ENCODE assay signal across 11 cellular contexts in the genomic region with DNA sequence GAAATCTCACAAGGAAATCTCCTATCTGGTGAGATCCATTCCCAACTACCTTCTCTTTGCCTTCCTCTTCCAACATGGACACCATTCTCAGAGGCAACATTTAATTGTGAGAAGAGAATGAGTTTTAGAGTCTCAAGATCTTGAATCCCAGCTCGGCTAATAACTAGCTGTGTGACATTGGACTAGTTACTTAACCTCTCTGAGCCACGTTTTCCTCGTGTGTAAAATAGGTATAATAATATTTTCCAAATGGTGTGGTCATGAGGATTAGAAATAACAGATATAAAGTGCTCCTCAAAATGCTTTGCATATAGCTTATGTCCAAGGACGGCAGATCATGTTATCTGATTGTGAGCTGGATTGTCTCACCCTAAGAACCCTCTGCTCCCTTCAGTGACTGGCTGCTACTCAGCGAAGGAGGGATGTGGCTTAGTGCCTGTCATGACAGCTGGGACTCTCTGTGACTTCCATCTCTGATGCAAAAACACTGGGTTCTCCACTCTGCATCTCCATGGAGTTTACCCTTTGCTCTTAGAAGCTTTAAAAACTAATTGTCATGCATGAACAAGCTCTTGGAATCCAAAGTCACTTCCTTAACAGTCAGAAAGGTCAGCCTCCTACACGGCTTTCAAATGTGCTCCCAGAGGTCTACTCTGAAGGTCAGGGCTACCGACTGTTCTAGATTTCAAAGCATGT. TPM values are rescaled to one million over a fixed set of nuclear protein-coding genes. Genes with fewer than 3 reads are reported as not detected.
A peak's percentile ranks its signal among the peaks of the same experiment; 100 is the strongest.
DNase-seq lines count a peak whose midpoint lies in the region; ATAC-seq and TF ChIP-seq lines count a peak whose summit lies in the region.
"Had no signal": no experiment of that assay in that cellular context is flagged by ENCODE, and none has a peak within 500 bp of the region (broad histone marks: within the 10 kb centered on the region; RNA-seq: fewer than 3 reads in every experiment).

No MANE protein-coding gene starts in this region.

- H3K4me1 ChIP-seq in neural progenitor cell, result peaks cover 18% of the 10 kb centered on the region

- peaks cover 5% of the 10 kb centered on the region for H3K27me3 ChIP-seq in neural progenitor cell

- H3K4me1 Mint-ChIP-seq in neural progenitor cell, result peaks cover 57% of the 10 kb centered on the region
- H3K4me1 Mint-ChIP-seq in naive thymus-derived CD8-positive, alpha-beta T cell, result peaks cover 0 to 2% (median 0%) of the 10 kb centered on the region in 4 donors
- H3K4me1 Mint-ChIP-seq: stimulated activated effector memory CD8-positive, alpha-beta T cell treated with anti-CD3 and anti-CD28 coated beads, Interleukin-12 subunit alpha, Interleukin-12 subunit beta, amount 100 ng/mL, for 72 hours had no signal

- H3K4me2 ChIP-seq in neural progenitor cell, result peak overlapping the region; percentile 81

- H3K79me2 ChIP-seq in neural progenitor cell (ENCODE audit: low read depth), result no peaks in the 10 kb centered on the region

- H3K27ac ChIP-seq in neural progenitor cell, result no peak overlapping the region

- peaks cover 3% of the 10 kb centered on the region for H3K36me3 Mint-ChIP-seq in neural progenitor cell
- no peaks in the 10 kb centered on the region for H3K36me3 Mint-ChIP-seq in naive thymus-derived CD8-positive, alpha-beta T cell
- H3K36me3 Mint-ChIP-seq: stimulated activated effector memory CD8-positive, alpha-beta T cell treated with anti-CD3 and anti-CD28 coated beads, Interleukin-12 subunit alpha, Interleukin-12 subunit beta, amount 100 ng/mL, for 72 hours had no signal

- peak overlapping the region; percentile 73 for H3K4me3 Mint-ChIP-seq in neural progenitor cell
- H3K4me3 Mint-ChIP-seq in naive thymus-derived CD8-positive, alpha-beta T cell, result no peak overlapping the region
- H3K4me3 Mint-ChIP-seq: activated T-cell treated with anti-CD3 and anti-CD28 coated beads, Interleukin-2, amount 50 U/mL, for 4 hours; dendritic cell treated with granulocyte-macrophage colony-stimulating factor and Interleukin-4, amounts not matched to agents 40 ng/mL and 50 ng/mL, for 4 days; stimulated activated effector memory CD8-positive, alpha-beta T cell treated with anti-CD3 and anti-CD28 coated beads, Interleukin-12 subunit alpha, Interleukin-12 subunit beta, amount 100 ng/mL, for 72 hours had no signal

- no peaks in the 10 kb centered on the region for H3K36me3 ChIP-seq in neural progenitor cell

- H3K9me3 Mint-ChIP-seq in neural progenitor cell, result peaks cover 15% of the 10 kb centered on the region
- H3K9me3 Mint-ChIP-seq in naive thymus-derived CD8-positive, alpha-beta T cell, result no peaks in the 10 kb centered on the region
- H3K9me3 Mint-ChIP-seq: activated T-cell treated with anti-CD3 and anti-CD28 coated beads, Interleukin-2, amount 50 U/mL, for 4 hours; dendritic cell treated with granulocyte-macrophage colony-stimulating factor and Interleukin-4, amounts not matched to agents 40 ng/mL and 50 ng/mL, for 4 days; stimulated activated effector memory CD8-positive, alpha-beta T cell treated with anti-CD3 and anti-CD28 coated beads, Interleukin-12 subunit alpha, Interleukin-12 subunit beta, amount 100 ng/mL, for 72 hours had no signal

- H3K27ac Mint-ChIP-seq in neural progenitor cell, result peak overlapping the region; percentile 98
- H3K27ac Mint-ChIP-seq in naive thymus-derived CD8-positive, alpha-beta T cell, result no peak overlapping the region
- H3K27ac Mint-ChIP-seq: dendritic cell treated with granulocyte-macrophage colony-stimulating factor and Interleukin-4, amounts not matched to agents 40 ng/mL and 50 ng/mL, for 4 days; stimulated activated effector memory CD8-positive, alpha-beta T cell treated with anti-CD3 and anti-CD28 coated beads, Interleukin-12 subunit alpha, Interleukin-12 subunit beta, amount 100 ng/mL, for 72 hours had no signal

- H3K9me3 ChIP-seq in neural progenitor cell (ENCODE audit: low read depth), result no peaks in the 10 kb centered on the region

- H2AFZ ChIP-seq in neural progenitor cell (replicated peaks), result peak overlapping the region; percentile 90

- DNase-seq in ELF-1 (ENCODE audit: low read depth, low spot score) (peak; percentile 47), M059J (ENCODE audit: low read depth) (peak; percentile 94), epithelial cell of proximal tubule (ENCODE audit: low read depth) (peak; percentile 85), neural progenitor cell (ENCODE audit: low spot score) (peak; percentile 44), NCI-H1436 treated with DMSO at 0.1 percent for 48 hours (lab: John Stamatoyannopoulos, UW) (no peak), GM19238 (ENCODE audit: insufficient read length, low spot score) (no peak)
- no peak for DNase-seq in naive thymus-derived CD8-positive, alpha-beta T cell

- H4K20me1 ChIP-seq in neural progenitor cell (ENCODE audit: low read depth), result no peaks in the 10 kb centered on the region

- TF ChIP-seq CTCF in epithelial cell of proximal tubule (conservative IDR thresholded peaks at IDR 0.05; ENCODE audit: low read depth, low read length) (no peak), neural progenitor cell (IDR thresholded peaks at IDR 0.05) (no peak)

- H3K4me3 ChIP-seq in epithelial cell of proximal tubule (ENCODE audit: low read depth, low read length), result no peak overlapping the region
- no peak overlapping the region for H3K4me3 ChIP-seq in neural progenitor cell

- H3K27me3 Mint-ChIP-seq in neural progenitor cell (ENCODE audit: insufficient read depth, low read depth), result peaks cover 19% of the 10 kb centered on the region
- peaks cover 44 to 91% (median 71%) of the 10 kb centered on the region in 5 donors for H3K27me3 Mint-ChIP-seq in naive thymus-derived CD8-positive, alpha-beta T cell

- H3F3A ChIP-seq in neural progenitor cell (ENCODE audit: low read depth), result peaks cover 8% of the 10 kb centered on the region

- no peak overlapping the region for H3K9ac ChIP-seq in neural progenitor cell

- no peak for ATAC-seq in naive thymus-derived CD8-positive, alpha-beta T cell
- ATAC-seq in GM18858 (IDR thresholded peaks at IDR 0.05; ENCODE audit: unreplicated experiment), result no peak

- POLR2A ChIA-PET in naive thymus-derived CD8-positive, alpha-beta T cell (lab: Charles Lee), result no interaction called here

RNA-seq across cellular contexts. Expression of gene MRPL19, which starts 38.4 kb away (rescaled TPM):
- 51.0 and 71.6 TPM in 2 replicates for total RNA-seq in M059J (2014; rRNA removed; shearing (Covaris generic))
- 43.9 and 66.1 TPM in 2 replicates for total RNA-seq in epithelial cell of proximal tubule
- 51.7 and 80.4 TPM in 2 replicates for total RNA-seq in neural progenitor cell (ENCODE audit: low replicate concordance)
- total RNA-seq in naive thymus-derived CD8-positive, alpha-beta T cell, result 10 to 100 TPM; 32.7 to 34.5 TPM
- polyA plus RNA-seq in naive thymus-derived CD8-positive, alpha-beta T cell, result 10 to 100 TPM; 29.8 to 40.8 (median 38.5) TPM

RNA-seq across cellular contexts. Expression of gene EVA1A, which starts 47.4 kb away (rescaled TPM):
- total RNA-seq in M059J (2014; rRNA removed; shearing (Covaris generic)), result 122 and 124 TPM in 2 replicates
- total RNA-seq in epithelial cell of proximal tubule (53.7 and 67.0 TPM in 2 replicates), neural progenitor cell (ENCODE audit: low replicate concordance) (2.8 and 3.6 TPM in 2 replicates)
- total RNA-seq in naive thymus-derived CD8-positive, alpha-beta T cell, result not detected
- 1 to 10 TPM in 1 of 3 donors, under 1 TPM in 2; 0.20 to 1.1 (median 0.68) TPM for polyA plus RNA-seq in naive thymus-derived CD8-positive, alpha-beta T cell

Comparison
In these comparisons a context has a peak if more than half of its experiments do, and no peak if none do; other contexts are left out.
1. DNase-seq: peak in ELF-1 (single experiment), M059J (single experiment), epithelial cell of proximal tubule (single experiment) and neural progenitor cell (single experiment); none in NCI-H1436 treated with DMSO at 0.1 percent for 48 hours (single experiment), GM19238 (single experiment) and naive thymus-derived CD8-positive, alpha-beta T cell (0 of 10).
2. RNA of gene EVA1A, which starts 47.4 kb away (total RNA-seq): 122 to 124 TPM in M059J and 53.7 to 67.0 TPM in epithelial cell of proximal tubule; 2.8 to 3.6 TPM in neural progenitor cell and not detected in naive thymus-derived CD8-positive, alpha-beta T cell; every median in the first group is over 10 times any median in the second.